26 cellular contexts compared by ENCODE assay signal in genomic region chr7:68371985-68372384, GRCh38.
"Had no signal": no experiment of that assay in that cellular context is flagged by ENCODE, and none has a peak within 500 bp of the region (broad histone marks: within the 10 kb centered on the region; RNA-seq: fewer than 3 reads in every experiment).

No MANE protein-coding gene starts in this region.

- ATAC-seq: left cardiac atrium; left lung; lower lobe of right lung; naive thymus-derived CD8-positive, alpha-beta T cell; pancreas; right cardiac atrium; sciatic nerve; stimulated activated effector memory CD8-positive, alpha-beta T cell treated with anti-CD3 and anti-CD28 coated beads, Interleukin-12 subunit alpha, Interleukin-12 subunit beta, amount 100 ng/mL, for 72 hours; stimulated activated naive CD8-positive, alpha-beta T cell treated with anti-CD3 and anti-CD28 coated beads, Interleukin-15, amount 100 ng/mL, for 72 hours had no signal

- H3K4me3 ChIP-seq: left lung, lower lobe of right lung, pancreas, prostate gland, skin epidermis, tibial nerve, uterus had no signal

- H3K27ac ChIP-seq: left lung, lower lobe of right lung, pancreas, prostate gland, skin epidermis, tibial nerve, uterus had no signal

- H3K27me3 ChIP-seq: left lung, pancreas, tibial nerve, uterus had no signal

- DNase-seq: hippocampal formation; kidney glomerular epithelial cell; left cardiac atrium; left lung; lower lobe of right lung; mammary epithelial cell; mesenchymal stem cell; naive thymus-derived CD8-positive, alpha-beta T cell; nucleus accumbens; pancreas; posterior cingulate gyrus; retina; right cardiac atrium; stimulated activated CD4-positive, alpha-beta T cell treated with anti-CD3 and anti-CD28 coated beads, Interleukin-12 subunit alpha, Interleukin-12 subunit beta, amount 100 ng/mL, for 4 hours; stimulated activated CD4-positive, alpha-beta T cell treated with anti-CD3 and anti-CD28 coated beads, Interleukin-15, amount 100 ng/mL, for 24 hours; stimulated activated CD4-positive, alpha-beta T cell treated with anti-CD3 and anti-CD28 coated beads, Interleukin-2, amount 100 ng/mL, for 24 hours; stimulated activated CD4-positive, alpha-beta T cell treated with anti-CD3 and anti-CD28 coated beads, Interleukin-4, amount 100 ng/mL, for 1 hour; stimulated activated naive CD4-positive, alpha-beta T cell; stimulated activated naive CD8-positive, alpha-beta T cell treated with anti-CD3 and anti-CD28 coated beads, Interleukin-15, amount 100 ng/mL, for 72 hours; substantia nigra; uterus had no signal

- H3K36me3 ChIP-seq: left lung, lower lobe of right lung, pancreas, prostate gland, tibial nerve, uterus had no signal

- H3K9me3 ChIP-seq: lower lobe of right lung, pancreas, prostate gland, uterus had no signal

- H3K4me1 ChIP-seq: left lung, lower lobe of right lung, pancreas, prostate gland, tibial nerve, uterus had no signal
